ENCODE assay signal across 14 cellular contexts in the genomic region with DNA sequence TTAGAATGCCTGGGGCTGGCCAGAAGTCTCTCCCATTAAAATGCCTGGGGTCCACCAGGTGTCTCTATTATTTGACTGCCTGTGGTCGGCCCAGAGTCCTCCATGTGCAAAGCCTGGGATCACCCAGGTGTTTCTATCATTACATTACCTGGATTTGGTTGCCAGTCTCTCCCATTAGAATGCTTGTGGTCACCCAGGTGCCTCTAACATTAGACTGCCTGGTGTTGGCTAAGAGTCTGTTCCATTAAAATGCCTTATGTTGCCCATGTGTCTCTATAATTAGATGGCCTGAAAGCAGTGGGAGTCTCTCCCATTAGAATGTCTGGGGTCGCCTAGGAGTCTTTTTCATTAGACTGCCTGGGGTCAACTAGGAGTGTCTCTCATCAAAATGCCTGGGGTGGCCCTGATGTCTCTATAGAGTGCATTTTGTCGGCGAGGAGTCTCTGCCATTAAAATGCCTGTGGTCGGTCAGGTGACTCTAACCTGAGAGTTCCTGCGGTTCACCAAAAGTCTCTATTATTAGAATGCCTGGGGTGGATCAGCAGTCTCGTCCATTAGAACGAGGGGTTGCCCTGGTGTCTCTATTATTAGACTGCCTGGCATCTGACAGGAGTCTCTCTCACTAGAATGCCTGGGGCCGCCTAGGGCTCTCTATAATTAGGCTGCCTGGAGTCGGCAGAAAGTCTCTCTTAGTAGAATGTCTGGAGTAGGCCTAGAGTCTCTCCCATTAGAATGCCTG.
"Had no signal": no experiment of that assay in that cellular context is flagged by ENCODE, and none has a peak within 500 bp of the region (broad histone marks: within the 10 kb centered on the region; RNA-seq: fewer than 3 reads in every experiment).

No MANE protein-coding gene starts in this region.

- H3K27me3 Mint-ChIP-seq: activated naive CD8-positive, alpha-beta T cell; activated T-cell treated with anti-CD3 and anti-CD28 coated beads, Interleukin-2, amount 50 U/mL, for 24 hours; brain; stimulated activated memory B cell treated with anti-CD40 and anti-IgM and Interleukin-4, amounts not matched to agents 10 μg/mL and 1 μg/mL and 100 μg/mL, for 72 hours had no signal

- H3K4me3 ChIP-seq: left lung, upper lobe of left lung had no signal

- H3K27me3 ChIP-seq: left lung, upper lobe of left lung had no signal

- H3K36me3 Mint-ChIP-seq: activated naive CD8-positive, alpha-beta T cell; stimulated activated memory B cell treated with anti-CD40 and anti-IgM and Interleukin-4, amounts not matched to agents 10 μg/mL and 1 μg/mL and 100 μg/mL, for 72 hours had no signal

- H3K4me1 ChIP-seq: left lung, parathyroid adenoma, upper lobe of left lung had no signal

- H3K4me1 Mint-ChIP-seq: brain; stimulated activated memory B cell treated with anti-CD40 and anti-IgM and Interleukin-4, amounts not matched to agents 10 μg/mL and 1 μg/mL and 100 μg/mL, for 72 hours had no signal

- DNase-seq: activated CD4-positive, CD25-positive, alpha-beta regulatory T cell; activated effector memory CD4-positive, alpha-beta T cell treated with Interleukin-2 at 50 U/mL for 16 hours; activated T-cell treated with anti-CD3 and anti-CD28 coated beads, Interleukin-2, amount 50 U/mL, for 24 hours; amygdala; left lung; mesendoderm; stimulated activated CD4-positive, alpha-beta T cell treated with anti-CD3 and anti-CD28 coated beads, Interleukin-1b, Interleukin-23, amount 100 ng/mL, for 48 hours; T-helper 2 cell had no signal

- H2AFZ ChIP-seq: parathyroid adenoma had no signal

- H3K9me3 Mint-ChIP-seq: stimulated activated memory B cell treated with anti-CD40 and anti-IgM and Interleukin-4, amounts not matched to agents 10 μg/mL and 1 μg/mL and 100 μg/mL, for 72 hours had no signal

- H3K36me3 ChIP-seq: left lung, upper lobe of left lung had no signal

- H3K4me3 Mint-ChIP-seq: activated naive CD8-positive, alpha-beta T cell; activated T-cell treated with anti-CD3 and anti-CD28 coated beads, Interleukin-2, amount 50 U/mL, for 24 hours; brain; stimulated activated memory B cell treated with anti-CD40 and anti-IgM and Interleukin-4, amounts not matched to agents 10 μg/mL and 1 μg/mL and 100 μg/mL, for 72 hours had no signal

- H3K79me2 ChIP-seq: parathyroid adenoma had no signal

- H3K9ac ChIP-seq: parathyroid adenoma had no signal

- ATAC-seq: esophagus mucosa; left lung; stimulated activated memory B cell treated with anti-CD40 and anti-IgM and Interleukin-4, amounts not matched to agents 10 μg/mL and 1 μg/mL and 100 μg/mL, for 72 hours had no signal

- H3K27ac ChIP-seq: left lung, parathyroid adenoma, upper lobe of left lung had no signal

- H3K27ac Mint-ChIP-seq: activated naive CD8-positive, alpha-beta T cell; activated T-cell treated with anti-CD3 and anti-CD28 coated beads, Interleukin-2, amount 50 U/mL, for 24 hours; brain; stimulated activated memory B cell treated with anti-CD40 and anti-IgM and Interleukin-4, amounts not matched to agents 10 μg/mL and 1 μg/mL and 100 μg/mL, for 72 hours had no signal
